Comparison of ENCODE assay signal across 17 cellular contexts in genomic region chr5:115429345-115429940, GRCh38.
"Had no signal": no experiment of that assay in that cellular context is flagged by ENCODE, and none has a peak within 500 bp of the region (broad histone marks: within the 10 kb centered on the region; RNA-seq: fewer than 3 reads in every experiment).

No MANE protein-coding gene starts in this region.

- H3K4me3 ChIP-seq: pancreas, sigmoid colon had no signal

- H3K27ac ChIP-seq: brain microvascular endothelial cell, foreskin keratinocyte, pancreas, sigmoid colon had no signal

- ATAC-seq: activated T-cell treated with anti-CD3 and anti-CD28 coated beads, Interleukin-2, amount 50 U/mL, for 72 hours; naive thymus-derived CD4-positive, alpha-beta T cell; stimulated activated effector memory CD8-positive, alpha-beta T cell treated with anti-CD3 and anti-CD28 coated beads, Interleukin-12 subunit alpha, Interleukin-12 subunit beta, amount 100 ng/mL, for 72 hours had no signal

- H3K27me3 ChIP-seq: brain microvascular endothelial cell, foreskin keratinocyte, pancreas, sigmoid colon had no signal

- H3K4me1 ChIP-seq: foreskin keratinocyte had no signal

- H3K36me3 ChIP-seq: brain microvascular endothelial cell, pancreas, sigmoid colon had no signal

- H3K9me3 ChIP-seq: pancreas, sigmoid colon had no signal

- DNase-seq: activated CD4-positive, alpha-beta T cell treated with anti-CD3 and anti-CD28 coated beads, Interleukin-2, amount 10 ng/mL, durations not matched to agents 24 days and 14 days; activated CD4-positive, CD25-positive, alpha-beta regulatory T cell; activated CD8-positive, alpha-beta memory T cell treated with anti-CD3 and anti-CD28 coated beads, Interleukin-2, amount 50 U/mL, for 48 hours; activated gamma-delta T cell treated with Interleukin-2 at 50 U/mL for 16 hours; activated T-cell treated with anti-CD3 and anti-CD28 coated beads, Interleukin-2, amount 50 U/mL, for 72 hours; amygdala; brain microvascular endothelial cell; effector CD8-positive, alpha-beta T cell; foreskin keratinocyte; mammary epithelial cell; naive thymus-derived CD4-positive, alpha-beta T cell; pancreas; sigmoid colon; stimulated activated CD4-positive, alpha-beta T cell treated with anti-CD3 and anti-CD28 coated beads, Interleukin-12 subunit alpha, Interleukin-12 subunit beta, amount 100 ng/mL, for 4 hours; stimulated activated CD4-positive, alpha-beta T cell treated with anti-CD3 and anti-CD28 coated beads, Interleukin-2, amount 100 ng/mL, for 24 hours; T-helper 2 cell had no signal
